Comparison of ENCODE assay signal across 8 cellular contexts in genomic region chr1:20508411-20508771, GRCh38. TPM values are rescaled to one million over a fixed set of nuclear protein-coding genes. Genes with fewer than 3 reads are reported as not detected.
DNase-seq lines count a peak whose midpoint lies in the region; ATAC-seq and TF ChIP-seq lines count a peak whose summit lies in the region.

No MANE protein-coding gene starts in this region.

- H3K4me1 ChIP-seq in ES-I3 (ENCODE audit: insufficient read depth, low read length) = no peaks in the 10 kb centered on the region; the same call in 1 of the 2 replicates
- no peaks in the 10 kb centered on the region for H3K4me1 ChIP-seq in SJCRH30
- H3K4me1 ChIP-seq in esophagus muscularis mucosa = peaks cover 29 to 46% (median 44%) of the 10 kb centered on the region in 4 donors
- peaks cover 3% of the 10 kb centered on the region for H3K4me1 ChIP-seq in parathyroid adenoma

- H3K4me2 ChIP-seq in parathyroid adenoma (ENCODE audit: low read length) = peak overlapping the region; percentile 97

- peaks cover 14% of the 10 kb centered on the region for H3K79me2 ChIP-seq in parathyroid adenoma

- no peaks in the 10 kb centered on the region for H3K9me3 ChIP-seq in ES-I3 (ENCODE audit: control insufficient read depth, insufficient read depth, low read length)
- no peaks in the 10 kb centered on the region for H3K9me3 ChIP-seq in SJCRH30 (replicated peaks)
- H3K9me3 ChIP-seq in esophagus muscularis mucosa = no peaks in the 10 kb centered on the region
- H3K9me3 ChIP-seq in parathyroid adenoma (ENCODE audit: control insufficient read depth, low read length) = no peaks in the 10 kb centered on the region

- H3K36me3 ChIP-seq in ES-I3 (ENCODE audit: insufficient read depth, low read length) = 0 out of 2 replicates have a peak, but pooled peaks cover 2% of the 10 kb centered on the region
- H3K36me3 ChIP-seq in SJCRH30 = peaks cover 1% of the 10 kb centered on the region; the same call in 1 of the 2 replicates
- peaks cover 0 to 17% (median 4%) of the 10 kb centered on the region in 4 donors for H3K36me3 ChIP-seq in esophagus muscularis mucosa
- H3K36me3 ChIP-seq in parathyroid adenoma (ENCODE audit: control insufficient read depth, insufficient read depth, low read length) = no peaks in the 10 kb centered on the region

- H2AFZ ChIP-seq in parathyroid adenoma = peak overlapping the region; percentile 93

- ATAC-seq in HG03442 (IDR thresholded peaks at IDR 0.05; ENCODE audit: unreplicated experiment) = no peak

- 62% methylated on average over 5 of the region's 5 CpGs for WGBS in esophagus muscularis mucosa

- H3K4me3 ChIP-seq in SJCRH30 (peak overlapping the region; percentile 86), esophagus muscularis mucosa (peak overlapping the region; percentile 72 to 99 (median 82)), parathyroid adenoma (ENCODE audit: low read depth, low read length) (peak overlapping the region; percentile 96)

- in situ Hi-C loops in GM13977 (cut with MboI; ENCODE audit: low pct_unique_long_range_greater_than_20kb, low sequenced_read_pairs, unreplicated experiment) = no loop called here

- H3K27ac ChIP-seq in SJCRH30 = peak overlapping the region; percentile 45; the same call in 1 of the 2 replicates
- peak overlapping the region; percentile 89 to 94 (median 89) for H3K27ac ChIP-seq in esophagus muscularis mucosa (replicated peaks in 1 of 4)
- H3K27ac ChIP-seq in parathyroid adenoma = peak overlapping the region; percentile 85

- H3K9ac ChIP-seq in ES-I3 (ENCODE audit: low read depth, low read length) (peak overlapping the region; percentile 80; the same call in 1 of the 2 replicates), parathyroid adenoma (no peak overlapping the region)

- H3K27me3 ChIP-seq in SJCRH30 (no peaks in the 10 kb centered on the region), esophagus muscularis mucosa (peaks cover 0 to 23% (median 2%) of the 10 kb centered on the region in 4 donors), parathyroid adenoma (ENCODE audit: control insufficient read depth, insufficient read depth, low read length) (no peaks in the 10 kb centered on the region)

- intact Hi-C loops in esophagus muscularis mucosa (cut with DNase I) = no loop called here

- TF ChIP-seq CTCF in esophagus muscularis mucosa (IDR thresholded peaks at IDR 0.05) (no peak), parathyroid adenoma (IDR thresholded peaks at IDR 0.05) (no peak), GM13977 (IDR thresholded peaks at IDR 0.05; ENCODE audit: extremely low read depth, insufficient read depth, missing control alignments) (no peak)

- TF ChIP-seq POLR2A in esophagus muscularis mucosa (IDR thresholded peaks at IDR 0.05; ENCODE audit: low read depth) = no peak

- DNase-seq in SJCRH30 = no peak
- DNase-seq in esophagus muscularis mucosa (ENCODE audit: extremely low spot score) = no peak
- no peak for DNase-seq in GF-D8 (lab: John Stamatoyannopoulos, UW)
- no peak for DNase-seq in foreskin melanocyte
- no peak for DNase-seq in GM13977 (ENCODE audit: low spot score)

- TF ChIP-seq EP300 in esophagus muscularis mucosa (IDR thresholded peaks at IDR 0.05) = no peak

RNA-seq across cellular contexts. Expression of gene MUL1, which starts 0.4 kb away (rescaled TPM):
- total RNA-seq in SJCRH30 (2014; rRNA removed; shearing (Covaris generic)) = 26.7 and 28.8 TPM in 2 replicates
- 10 to 100 TPM; 24.5 to 71.3 (median 42.7) TPM for total RNA-seq in esophagus muscularis mucosa

RNA-seq across cellular contexts. Expression of gene CAMK2N1, which starts 22.4 kb away (rescaled TPM):
- total RNA-seq in SJCRH30 (2014; rRNA removed; shearing (Covaris generic)) = 4.7 and 6.2 TPM in 2 replicates
- total RNA-seq in esophagus muscularis mucosa = 10 to 100 TPM; 22.2 to 31.1 (median 25.6) TPM

RNA-seq across cellular contexts. Expression of gene FAM43B, which starts 44.0 kb away (rescaled TPM):
- total RNA-seq in SJCRH30 (2014; rRNA removed; shearing (Covaris generic)) = 0.25 and 0.73 TPM in 2 replicates
- 1 to 10 TPM in 3 of 4 donors, not detected in 1; 2.2 to 4.2 (median 3.6) TPM for total RNA-seq in esophagus muscularis mucosa
